26 cellular contexts compared by ENCODE assay signal in genomic region chr2:37219046-37219445, GRCh38. TPM values are rescaled to one million over a fixed set of nuclear protein-coding genes. Genes with fewer than 3 reads are reported as not detected.
DNase-seq lines count a peak whose midpoint lies in the region; ATAC-seq and TF ChIP-seq lines count a peak whose summit lies in the region.
"Had no signal": no experiment of that assay in that cellular context is flagged by ENCODE, and none has a peak within 500 bp of the region (broad histone marks: within the 10 kb centered on the region; RNA-seq: fewer than 3 reads in every experiment).

No MANE protein-coding gene starts in this region.

- no peak overlapping the region for H4K12ac ChIP-seq in trophoblast cell (ENCODE audit: low read depth, low read length)

- no peaks in the 10 kb centered on the region for H3K9me3 Mint-ChIP-seq in MCF 10A (ENCODE audit: unreplicated experiment)
- H3K9me3 Mint-ChIP-seq in T-cell: no peaks in the 10 kb centered on the region
- H3K9me3 Mint-ChIP-seq: CD8-positive, alpha-beta T cell; HFFc6 had no signal

- H3F3A ChIP-seq in GM23248 (ENCODE audit: insufficient read depth): peaks cover 18% of the 10 kb centered on the region; the same call in 1 of the 2 replicates

- H3K27me3 Mint-ChIP-seq in MCF 10A (ENCODE audit: insufficient read depth, unreplicated experiment) (no peaks in the 10 kb centered on the region), T-cell (no peaks in the 10 kb centered on the region)

- H3K4me1 Mint-ChIP-seq in MCF 10A (ENCODE audit: insufficient read depth, unreplicated experiment) (no peaks in the 10 kb centered on the region), T-cell (peaks cover 18 to 28% (median 21%) of the 10 kb centered on the region in 3 donors)

- dilution Hi-C loops in mammary epithelial cell (cut with HindIII; ENCODE audit: low sequenced_read_pairs): no loop called here

- no peaks in the 10 kb centered on the region for H3K79me1 ChIP-seq in trophoblast cell (ENCODE audit: low read length)

- H3K9me2 ChIP-seq in GM23248 (ENCODE audit: insufficient read depth): no peaks in the 10 kb centered on the region
- H3K9me2 ChIP-seq: SK-N-SH had no signal

- H3K9me3 ChIP-seq in mammary epithelial cell (replicated peaks; ENCODE audit: insufficient read depth, low read length): no peaks in the 10 kb centered on the region
- no peaks in the 10 kb centered on the region for H3K9me3 ChIP-seq in trophoblast cell (ENCODE audit: insufficient read depth, low read depth, low read length)
- no peaks in the 10 kb centered on the region for H3K9me3 ChIP-seq in GM23248 (ENCODE audit: low read depth)
- H3K9me3 ChIP-seq: SK-N-SH had no signal

- no peak overlapping the region for H3K14ac ChIP-seq in trophoblast cell (ENCODE audit: low read length)

- no peak overlapping the region for H2AK5ac ChIP-seq in trophoblast cell (ENCODE audit: low read length)

- WGBS in mammary epithelial cell (ENCODE audit: low coverage, missing lambda C conversion rate): 32% methylated on average over 4 of the region's 4 CpGs
- no CpG with 5 or more reads among the region's 4 CpGs for WGBS in trophoblast cell (ENCODE audit: extremely low coverage, insufficient coverage, insufficient read length)
- WGBS in GM23248 (ENCODE audit: low coverage in 1 of 2, low lambda C conversion rate in 2 of 2, missing lambda C conversion rate in 2 of 2), 2 experiments: 85 to 92% methylated on average over 4 of the region's 4 CpGs

- no peak overlapping the region for H3K18ac ChIP-seq in trophoblast cell (ENCODE audit: low read length)

- no peak overlapping the region for H2BK5ac ChIP-seq in trophoblast cell (ENCODE audit: low read depth, low read length, poor library complexity)

- H4K20me1 ChIP-seq in mammary epithelial cell (ENCODE audit: insufficient read depth, low read length) (no peaks in the 10 kb centered on the region), GM23248 (ENCODE audit: insufficient read depth) (peaks cover 5% of the 10 kb centered on the region; the same call in 1 of the 2 replicates)

- no peak overlapping the region for H2BK12ac ChIP-seq in trophoblast cell (ENCODE audit: low read length)

- H3K27ac ChIP-seq in mammary epithelial cell (ENCODE audit: insufficient read depth, low read depth, low read length): peak overlapping the region; percentile 5
- H3K27ac ChIP-seq in trophoblast cell (ENCODE audit: low read depth, low read length): no peak overlapping the region
- H3K27ac ChIP-seq in GM23248: no peak overlapping the region
- H3K27ac ChIP-seq: KMS-11 had no signal

- no peak overlapping the region for H4K91ac ChIP-seq in trophoblast cell (ENCODE audit: low read depth, low read length)

- ATAC-seq in esophagus mucosa: peak; percentile 98
- ATAC-seq in HG03159 (IDR thresholded peaks at IDR 0.05; ENCODE audit: unreplicated experiment): no peak
- ATAC-seq in T-cell (replicated peaks in 1 of 4): no peak
- ATAC-seq: CD8-positive, alpha-beta T cell had no signal

- H3K4me2 ChIP-seq in mammary epithelial cell (ENCODE audit: insufficient read depth, low read depth, low read length) (no peak overlapping the region), trophoblast cell (ENCODE audit: low read length) (no peak overlapping the region), GM23248 (ENCODE audit: unreplicated experiment) (no peak overlapping the region)
- H3K4me2 ChIP-seq: KMS-11, SK-N-SH had no signal

- peak; percentile 25 for DNase-seq in mammary epithelial cell
- DNase-seq in MCF 10A (ENCODE audit: unreplicated experiment): no peak
- DNase-seq in trophoblast cell: peak; percentile 69 to 93
- no peak for DNase-seq in GM23248
- no peak for DNase-seq in T-cell
- DNase-seq: 8988T; AML-193; C1 segment of cervical spinal cord; CD8-positive, alpha-beta T cell; DMS153; H7; HFFc6; IMR-90; NCI-H1105; NCI-H146; NCI-H2029; NCI-H226; NCI-H510A treated with DMSO at 0.1 percent for 48 hours; NCI-H748 treated with DMSO at 0.1 percent for 48 hours; SIG-M5; SK-N-SH had no signal

- POLR2A ChIA-PET in MCF 10A (lab: Yijun Ruan, JAX): interaction anchor here (0.6 to 3.6 kb wide), 8 partner anchors 9 to 577 kb away, joined by 3 to 13 read pairs (median 3); partner anchors contain the start of genes CEBPZ and NDUFAF7
- POLR2A ChIA-PET in T-cell (lab: Charles Lee): no interaction called here

- H3K4me3 Mint-ChIP-seq in MCF 10A (ENCODE audit: unreplicated experiment): no peak overlapping the region
- H3K4me3 Mint-ChIP-seq in T-cell: no peak overlapping the region
- H3K4me3 Mint-ChIP-seq: CD8-positive, alpha-beta T cell; HFFc6 had no signal

- CTCF ChIA-PET in mammary epithelial cell (lab: Charles Lee; ENCODE audit: low non-redundant PET): no interaction called here
- CTCF ChIA-PET in MCF 10A (lab: Yijun Ruan, JAX): interaction anchor here (0.9 to 1.1 kb wide), 3 partner anchors 16 to 50 kb away, joined by 3 to 5 read pairs (median 4); no protein-coding TSS in a partner anchor
- CTCF ChIA-PET in T-cell (lab: Charles Lee): no interaction called here

- no peak for TF ChIP-seq CTCF in mammary epithelial cell (conservative IDR thresholded peaks at IDR 0.05 in 1 of 2, IDR thresholded peaks at IDR 0.05 in 1 of 2; ENCODE audit: extremely low read depth in 1 of 2, insufficient read depth in 1 of 2, low read depth in 1 of 2, low read length in 2 of 2)
- no peak for TF ChIP-seq CTCF in MCF 10A (IDR thresholded peaks at IDR 0.05; ENCODE audit: unreplicated experiment)

- intact Hi-C loops in mammary epithelial cell (cut with micrococcal nuclease) (no loop called here), MCF 10A (cut with micrococcal nuclease) (no loop called here)

- no peak overlapping the region for H4K8ac ChIP-seq in trophoblast cell (ENCODE audit: low read depth, low read length)

- peaks cover 45% of the 10 kb centered on the region for H3K36me3 ChIP-seq in mammary epithelial cell (ENCODE audit: insufficient read depth, low read length)
- H3K36me3 ChIP-seq in trophoblast cell (ENCODE audit: control insufficient read depth in 1 of 2, insufficient read depth in 2 of 2, low read length in 2 of 2): peaks cover 11 to 16% of the 10 kb centered on the region in 2 experiments
- peaks cover 65% of the 10 kb centered on the region for H3K36me3 ChIP-seq in GM23248 (ENCODE audit: low read depth)

- no peak overlapping the region for H2BK120ac ChIP-seq in trophoblast cell (ENCODE audit: insufficient read depth, low read length, poor library complexity)

- H3K36me3 Mint-ChIP-seq in MCF 10A (ENCODE audit: insufficient read depth, unreplicated experiment): peaks cover 83% of the 10 kb centered on the region
- H3K36me3 Mint-ChIP-seq in T-cell: peaks cover 39% of the 10 kb centered on the region

- peaks cover 28% of the 10 kb centered on the region for H3K79me2 ChIP-seq in mammary epithelial cell (ENCODE audit: insufficient read depth, low read length)
- no peaks in the 10 kb centered on the region for H3K79me2 ChIP-seq in trophoblast cell (ENCODE audit: control insufficient read depth, insufficient read depth, low read length, poor library complexity)
- H3K79me2 ChIP-seq in GM23248 (ENCODE audit: insufficient read depth): peaks cover 36% of the 10 kb centered on the region

- H2AFZ ChIP-seq in mammary epithelial cell (ENCODE audit: low read depth, low read length): no peak overlapping the region
- H2AFZ ChIP-seq in trophoblast cell (ENCODE audit: insufficient read depth, low read length, poor library complexity): no peak overlapping the region
- no peak overlapping the region for H2AFZ ChIP-seq in GM23248

- BruUV-seq in mammary epithelial cell (replicated peaks; lab: Mats Ljungman, UMichigan): no TSS peak
- no TSS peak for BruUV-seq in MCF 10A (replicated peaks; lab: Mats Ljungman, UMichigan)

- no peak overlapping the region for H3K23ac ChIP-seq in trophoblast cell (ENCODE audit: low read length)

- H3K27me3 ChIP-seq in mammary epithelial cell (ENCODE audit: insufficient read depth, low read length) (no peaks in the 10 kb centered on the region), trophoblast cell (ENCODE audit: insufficient read depth, low read length) (no peaks in the 10 kb centered on the region), GM23248 (replicated peaks; ENCODE audit: insufficient read depth) (no peaks in the 10 kb centered on the region)

- H3K27ac Mint-ChIP-seq in MCF 10A (ENCODE audit: low read depth, unreplicated experiment) (no peak overlapping the region), T-cell (no peak overlapping the region)
- H3K27ac Mint-ChIP-seq: CD8-positive, alpha-beta T cell; HFFc6 had no signal

- no peak overlapping the region for H3K4me3 ChIP-seq in mammary epithelial cell (replicated peaks in 1 of 3; ENCODE audit: insufficient read depth in 1 of 3, low read depth in 2 of 3, low read length in 3 of 3)
- H3K4me3 ChIP-seq in trophoblast cell (ENCODE audit: low read depth, low read length): no peak overlapping the region
- H3K4me3 ChIP-seq in GM23248: no peak overlapping the region

- H3K9ac ChIP-seq in mammary epithelial cell (ENCODE audit: insufficient read depth, low read length) (no peak overlapping the region), trophoblast cell (ENCODE audit: low read length) (no peak overlapping the region), GM23248 (no peak overlapping the region)
- H3K9ac ChIP-seq: KMS-11, SK-N-SH had no signal

- H3K4me1 ChIP-seq in mammary epithelial cell (ENCODE audit: insufficient read depth, low read length) (peaks cover 6% of the 10 kb centered on the region), trophoblast cell (ENCODE audit: control insufficient read depth in 1 of 2, insufficient read depth in 2 of 2, low read length in 2 of 2) (no peaks in the 10 kb centered on the region), GM23248 (ENCODE audit: insufficient read depth) (no peaks in the 10 kb centered on the region; the same call in 1 of the 2 replicates)

- in situ Hi-C loops in mammary epithelial cell (cut with MboI; ENCODE audit: low sequenced_read_pairs in 2 of 2) (no loop called here), GM23248 (cut with MboI) (no loop called here)

- H3K4ac ChIP-seq in trophoblast cell (ENCODE audit: low read depth, low read length): no peak overlapping the region

RNA-seq across cellular contexts. Expression of gene CEBPZ, which starts 12.3 kb away (rescaled TPM):
- total RNA-seq in mammary epithelial cell (10 to 100 TPM; 30.2 to 58.7 TPM), MCF 10A (2022) (46.6 and 61.7 TPM in 2 replicates), esophagus mucosa (30.8 TPM), T-cell (10 to 100 TPM; 50.6 to 61.5 (median 58.1) TPM)
- polyA plus RNA-seq in mammary epithelial cell (14.6 TPM), GM23248 (2016; fragmentation: Nextera tagmentation; extraction: Ambion mirVana) (22.6 and 23.0 TPM in 2 replicates)
- 19.4 TPM for polyA minus RNA-seq in mammary epithelial cell
- polyA plus RNA-seq in trophoblast cell (2013): 27.1 and 27.3 TPM in 2 replicates
- total RNA-seq in GM23248 (2014; rRNA removed; shearing (Covaris generic)): 34.0 and 35.0 TPM in 2 replicates

RNA-seq across cellular contexts. Expression of gene NDUFAF7, which starts 12.4 kb away (rescaled TPM):
- total RNA-seq in mammary epithelial cell (10 to 100 TPM in 1 of 2 donors, 1 to 10 TPM in 1; 9.3 to 16.5 TPM), MCF 10A (2022) (16.1 and 18.3 TPM in 2 replicates), esophagus mucosa (6.9 TPM), T-cell (10 to 100 TPM; 20.2 to 30.3 (median 24.6) TPM)
- polyA plus RNA-seq in mammary epithelial cell (9.8 TPM), GM23248 (2016; fragmentation: Nextera tagmentation; extraction: Ambion mirVana) (15.2 and 16.4 TPM in 2 replicates)
- 24.5 TPM for polyA minus RNA-seq in mammary epithelial cell
- 15.4 and 16.1 TPM in 2 replicates for polyA plus RNA-seq in trophoblast cell (2013)
- 14.8 and 25.2 TPM in 2 replicates for total RNA-seq in GM23248 (2014; rRNA removed; shearing (Covaris generic))

RNA-seq across cellular contexts. Expression of gene CEBPZOS, which starts 22.8 kb away (rescaled TPM):
- total RNA-seq in mammary epithelial cell: 10 to 100 TPM; 15.2 to 41.5 TPM
- 29.1 TPM for polyA plus RNA-seq in mammary epithelial cell
- 20.3 TPM for polyA minus RNA-seq in mammary epithelial cell
- 38.5 and 64.5 TPM in 2 replicates for total RNA-seq in MCF 10A (2022)
- total RNA-seq in esophagus mucosa: 23.6 TPM
- 21.9 and 22.7 TPM in 2 replicates for polyA plus RNA-seq in trophoblast cell (2013)
- 13.2 and 19.0 TPM in 2 replicates for total RNA-seq in GM23248 (2014; rRNA removed; shearing (Covaris generic))
- polyA plus RNA-seq in GM23248 (2016; fragmentation: Nextera tagmentation; extraction: Ambion mirVana): 37.7 and 39.9 TPM in 2 replicates
- total RNA-seq in T-cell: 10 to 100 TPM; 23.9 to 40.1 (median 37.5) TPM

RNA-seq across cellular contexts. Expression of gene SULT6B1, which starts 30.6 kb away (rescaled TPM):
- total RNA-seq in mammary epithelial cell (not detected), MCF 10A (2022) (not detected in 2 replicates), esophagus mucosa (not detected), T-cell (not detected)
- polyA plus RNA-seq in mammary epithelial cell (not detected), GM23248 (2016; fragmentation: Nextera tagmentation; extraction: Ambion mirVana) (not detected in 2 replicates)
- not detected for polyA minus RNA-seq in mammary epithelial cell
- not detected in 2 replicates for polyA plus RNA-seq in trophoblast cell (2013)
- not detected in 2 replicates for total RNA-seq in GM23248 (2014; rRNA removed; shearing (Covaris generic))
- total RNA-seq: CD8-positive, alpha-beta T cell; Daoy; H7; HFFc6; IMR-90 had no signal
- polyA plus RNA-seq: AG04450, IMR-90, SK-N-SH had no signal

Comparison
In these comparisons a context has a peak if more than half of its experiments do, and no peak if none do; other contexts are left out.
1. DNase-seq: peak in mammary epithelial cell (single experiment) and trophoblast cell (2 of 2); none in MCF 10A (single experiment), GM23248 (single experiment) and T-cell (0 of 34).